Comparison of ENCODE assay signal across 12 cellular contexts in the genomic region with DNA sequence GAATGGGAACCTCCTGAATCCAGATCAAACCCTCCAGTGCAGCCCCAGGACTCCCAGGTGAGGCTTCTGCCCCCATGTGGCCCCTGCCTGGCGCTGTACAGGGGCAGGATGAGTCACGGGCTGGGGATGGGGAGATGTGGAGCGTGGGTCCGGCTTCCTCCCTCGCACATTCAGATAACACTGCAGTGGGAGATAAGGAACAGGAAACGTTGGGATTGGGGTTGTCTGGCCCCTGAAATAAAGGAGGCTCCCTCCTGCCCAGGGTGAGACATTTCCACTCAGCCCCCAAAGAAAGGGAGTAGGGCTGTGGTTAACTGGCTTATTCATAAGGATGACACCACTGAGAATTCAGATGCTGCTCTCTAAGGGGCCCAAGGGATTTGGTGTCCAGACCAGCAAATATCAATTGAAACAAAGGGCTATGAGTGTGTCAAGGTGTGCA. TPM values are rescaled to one million over a fixed set of nuclear protein-coding genes. Genes with fewer than 3 reads are reported as not detected.
A peak's percentile ranks its signal among the peaks of the same experiment; 100 is the strongest.
DNase-seq lines count a peak whose midpoint lies in the region; ATAC-seq and TF ChIP-seq lines count a peak whose summit lies in the region.
"Had no signal": no experiment of that assay in that cellular context is flagged by ENCODE, and none has a peak within 500 bp of the region (broad histone marks: within the 10 kb centered on the region; RNA-seq: fewer than 3 reads in every experiment).

No MANE protein-coding gene starts in this region.

- 50 to 61% (median 55%) methylated on average over 6 of the region's 6 CpGs for WGBS in heart left ventricle, 4 donors

- no peak overlapping the region for H3K4me2 ChIP-seq in DOHH2 (ENCODE audit: low read length)

- H3K4me3 ChIP-seq in DOHH2 (ENCODE audit: low read length): no peak overlapping the region
- H3K4me3 ChIP-seq in astrocyte of the spinal cord (ENCODE audit: low read depth, low read length): no peak overlapping the region
- no peak overlapping the region for H3K4me3 ChIP-seq in colonic mucosa
- no peak overlapping the region for H3K4me3 ChIP-seq in heart left ventricle

- no peaks in the 10 kb centered on the region for H3K36me3 ChIP-seq in DOHH2 (ENCODE audit: control insufficient read depth, low read length)
- H3K36me3 ChIP-seq in colonic mucosa: no peaks in the 10 kb centered on the region
- peaks cover 0 to 36% (median 3%) of the 10 kb centered on the region in 9 donors for H3K36me3 ChIP-seq in heart left ventricle

- ATAC-seq in HG02885 (IDR thresholded peaks at IDR 0.05; ENCODE audit: poor library complexity, unreplicated experiment) (peak; percentile 35), GM21390 (IDR thresholded peaks at IDR 0.05; ENCODE audit: unreplicated experiment) (no peak), GM21367 (IDR thresholded peaks at IDR 0.05; ENCODE audit: unreplicated experiment) (no peak), heart left ventricle (no peak)
- ATAC-seq: activated T-cell treated with anti-CD3 and anti-CD28 coated beads, Interleukin-2, amount 50 U/mL, for 4 hours had no signal

- H3K27ac ChIP-seq in DOHH2 (ENCODE audit: low read depth, low read length): no peak overlapping the region
- H3K27ac ChIP-seq in colonic mucosa: no peak overlapping the region
- H3K27ac ChIP-seq in heart left ventricle: no peak overlapping the region
- H3K27ac ChIP-seq: HL-60, parathyroid adenoma had no signal

- in situ Hi-C loops in astrocyte of the spinal cord (cut with HindIII; ENCODE audit: low sequenced_read_pairs): no loop called here

- no peak overlapping the region for H3K9ac ChIP-seq in colonic mucosa (ENCODE audit: low read depth in 2 of 2, low read length in 2 of 2)
- H3K9ac ChIP-seq: parathyroid adenoma had no signal

- peaks cover 16% of the 10 kb centered on the region for H3K36me3 Mint-ChIP-seq in mesothelial cell of epicardium

- no peaks in the 10 kb centered on the region for H4K20me1 ChIP-seq in DOHH2 (ENCODE audit: control insufficient read depth, insufficient read depth, low read depth, low read length)

- no peaks in the 10 kb centered on the region for H3K9me3 ChIP-seq in DOHH2 (ENCODE audit: control insufficient read depth, insufficient read depth, low read length)
- no peaks in the 10 kb centered on the region for H3K9me3 ChIP-seq in colonic mucosa
- no peaks in the 10 kb centered on the region for H3K9me3 ChIP-seq in heart left ventricle

- no peaks in the 10 kb centered on the region for H3K27me3 Mint-ChIP-seq in mesothelial cell of epicardium (ENCODE audit: low read depth)

- peak overlapping the region; percentile 71 for H3K27ac Mint-ChIP-seq in mesothelial cell of epicardium

- H3K4me3 Mint-ChIP-seq in mesothelial cell of epicardium: no peak overlapping the region
- H3K4me3 Mint-ChIP-seq: activated T-cell treated with anti-CD3 and anti-CD28 coated beads, Interleukin-2, amount 50 U/mL, for 4 hours had no signal

- no peak for DNase-seq in astrocyte of the spinal cord (ENCODE audit: low read depth, low spot score)
- no peak for DNase-seq in mesothelial cell of epicardium (ENCODE audit: low spot score in 2 of 2, unreplicated experiment in 2 of 2)
- DNase-seq in colonic mucosa: no peak
- no peak for DNase-seq in heart left ventricle
- DNase-seq: activated T-cell treated with anti-CD3 and anti-CD28 coated beads, Interleukin-2, amount 50 U/mL, for 4 hours; head of caudate nucleus had no signal

- H3F3A ChIP-seq in DOHH2 (ENCODE audit: control insufficient read depth, insufficient read depth): no peaks in the 10 kb centered on the region

- H3K9me2 ChIP-seq in DOHH2 (replicated peaks; ENCODE audit: control insufficient read depth, low read length): no peaks in the 10 kb centered on the region

- intact Hi-C loops in colonic mucosa (cut with DNase I) (loop anchor here (1.0 kb wide), 1 partner anchor 144 kb away; no protein-coding TSS in a partner anchor), heart left ventricle (cut with DNase I) (loop anchor here in 2 of 10 donors (5.0 to 10.0 kb wide), 2 partner anchors 630 to 632 kb away; no protein-coding TSS in a partner anchor)

- no peaks in the 10 kb centered on the region for H3K9me3 Mint-ChIP-seq in mesothelial cell of epicardium
- H3K9me3 Mint-ChIP-seq: activated T-cell treated with anti-CD3 and anti-CD28 coated beads, Interleukin-2, amount 50 U/mL, for 4 hours had no signal

- H3K79me2 ChIP-seq in DOHH2 (ENCODE audit: control insufficient read depth, low read length): no peaks in the 10 kb centered on the region
- H3K79me2 ChIP-seq: parathyroid adenoma had no signal

- H3K4me1 ChIP-seq in DOHH2 (ENCODE audit: control insufficient read depth, low read length): peaks cover 21% of the 10 kb centered on the region
- no peaks in the 10 kb centered on the region for H3K4me1 ChIP-seq in colonic mucosa
- peaks cover 0 to 22% (median 14%) of the 10 kb centered on the region in 12 donors for H3K4me1 ChIP-seq in heart left ventricle
- H3K4me1 ChIP-seq: parathyroid adenoma had no signal

- peaks cover 33% of the 10 kb centered on the region for H3K4me1 Mint-ChIP-seq in mesothelial cell of epicardium

- no peaks in the 10 kb centered on the region for H3K27me3 ChIP-seq in DOHH2 (ENCODE audit: control insufficient read depth, low read length)
- H3K27me3 ChIP-seq in colonic mucosa: no peaks in the 10 kb centered on the region
- no peaks in the 10 kb centered on the region for H3K27me3 ChIP-seq in heart left ventricle

- no peak for TF ChIP-seq POLR2A in heart left ventricle (IDR thresholded peaks at IDR 0.05)

- TF ChIP-seq CTCF in DOHH2 (IDR thresholded peaks at IDR 0.05; ENCODE audit: low read depth, low read length, poor library complexity, severe bottlenecking) (peak; percentile 56), astrocyte of the spinal cord (IDR thresholded peaks at IDR 0.05; ENCODE audit: low read depth, low read length) (peak; percentile 35), mesothelial cell of epicardium (IDR thresholded peaks at IDR 0.05; ENCODE audit: unreplicated experiment) (no peak), colonic mucosa (IDR thresholded peaks at IDR 0.05) (no peak), heart left ventricle (IDR thresholded peaks at IDR 0.05) (no peak)

RNA-seq across cellular contexts. Expression of a gene that starts 30.7 kb away (rescaled TPM):
- total RNA-seq in mesothelial cell of epicardium: 415 to 456 TPM (median 447 TPM) in 3 replicates
- 10 to 100 TPM; 44.6 to 68.2 TPM for total RNA-seq in colonic mucosa
- total RNA-seq in heart left ventricle: 100 to 1,000 TPM in 8 of 9 donors, 10 to 100 TPM in 1; 83.1 to 441 (median 157) TPM
- polyA plus RNA-seq in heart left ventricle: 100 to 1,000 TPM in 1 of 2 donors, 10 to 100 TPM in 1; 58.2 to 108 TPM

RNA-seq across cellular contexts. Expression of a gene that starts 31.4 kb away (rescaled TPM):
- 376 to 409 TPM (median 381 TPM) in 3 replicates for total RNA-seq in mesothelial cell of epicardium
- total RNA-seq in colonic mucosa: 100 to 1,000 TPM; 106 to 177 TPM
- 100 to 1,000 TPM in 6 of 9 donors, 10 to 100 TPM in 3; 57.2 to 326 (median 113) TPM for total RNA-seq in heart left ventricle
- 100 to 1,000 TPM in 1 of 2 donors, 10 to 100 TPM in 1; 90.7 to 172 TPM for polyA plus RNA-seq in heart left ventricle

Comparison
In these comparisons a context has a peak if more than half of its experiments do, and no peak if none do; other contexts are left out.
1. CTCF ChIP-seq: peak in DOHH2 (single experiment) and astrocyte of the spinal cord (single experiment); none in mesothelial cell of epicardium (single experiment), colonic mucosa (single experiment) and heart left ventricle (0 of 12).